ENCODE assay signal across 26 cellular contexts in genomic region chr6:96823743-96824142, GRCh38.
"Had no signal": no experiment of that assay in that cellular context is flagged by ENCODE, and none has a peak within 500 bp of the region (broad histone marks: within the 10 kb centered on the region; RNA-seq: fewer than 3 reads in every experiment).

No MANE protein-coding gene starts in this region.

- ATAC-seq: gastrocnemius medialis; left cardiac atrium; left lung; naive thymus-derived CD4-positive, alpha-beta T cell; right lobe of liver; stimulated activated effector memory CD8-positive, alpha-beta T cell treated with anti-CD3 and anti-CD28 coated beads, Interleukin-12 subunit alpha, Interleukin-12 subunit beta, amount 100 ng/mL, for 72 hours had no signal

- H3K4me2 ChIP-seq: neural progenitor cell had no signal

- H3K9ac ChIP-seq: neural progenitor cell, parathyroid adenoma had no signal

- H3K9me3 ChIP-seq: esophagus muscularis mucosa, gastrocnemius medialis, left lung, right lobe of liver, stomach, thyroid gland, vagina had no signal

- H2AFZ ChIP-seq: neural progenitor cell, parathyroid adenoma had no signal

- H3K79me2 ChIP-seq: parathyroid adenoma had no signal

- H3K27me3 ChIP-seq: dorsolateral prefrontal cortex, esophagus muscularis mucosa, gastrocnemius medialis, left lung, neural progenitor cell, right lobe of liver, stomach, thyroid gland, vagina had no signal

- H3K36me3 ChIP-seq: esophagus muscularis mucosa, gastrocnemius medialis, left lung, neural progenitor cell, right lobe of liver, stomach, thyroid gland, vagina had no signal

- FAIRE-seq: small intestine had no signal

- DNase-seq: dorsolateral prefrontal cortex; effector CD4-positive, alpha-beta T cell; foreskin fibroblast; gastrocnemius medialis; head of caudate nucleus; kidney; left cardiac atrium; left lung; mesenchymal stem cell; midbrain; naive thymus-derived CD4-positive, alpha-beta T cell; right lobe of liver; small intestine; stimulated activated CD4-positive, alpha-beta T cell treated with anti-CD3 and anti-CD28 coated beads, Interleukin-12 subunit alpha, Interleukin-12 subunit beta, amount 100 ng/mL, for 4 hours; stimulated activated CD4-positive, alpha-beta T cell treated with anti-CD3 and anti-CD28 coated beads, Interleukin-1b, Interleukin-23, amount 100 ng/mL, for 48 hours; stimulated activated CD4-positive, alpha-beta T cell treated with anti-CD3 and anti-CD28 coated beads, Interleukin-4, amount 100 ng/mL, for 24 hours; stimulated activated naive CD4-positive, alpha-beta T cell treated with Interleukin-2 at 50 U/mL for 16 hours; stomach; thyroid gland; trophoblast cell had no signal

- H3K4me3 ChIP-seq: dorsolateral prefrontal cortex, esophagus muscularis mucosa, gastrocnemius medialis, left lung, neural progenitor cell, right lobe of liver, stomach, thyroid gland, vagina had no signal

- H3K4me1 ChIP-seq: esophagus muscularis mucosa, gastrocnemius medialis, left lung, parathyroid adenoma, right lobe of liver, stomach, thyroid gland, vagina had no signal

- H3K27ac ChIP-seq: dorsolateral prefrontal cortex, epithelial cell of prostate, esophagus muscularis mucosa, gastrocnemius medialis, left lung, neural progenitor cell, parathyroid adenoma, right lobe of liver, stomach, thyroid gland, vagina had no signal
